18 cellular contexts compared by ENCODE assay signal in genomic region chr3:116836286-116836685, GRCh38.
DNase-seq lines count a peak whose midpoint lies in the region; ATAC-seq and TF ChIP-seq lines count a peak whose summit lies in the region.
"Had no signal": no experiment of that assay in that cellular context is flagged by ENCODE, and none has a peak within 500 bp of the region (broad histone marks: within the 10 kb centered on the region; RNA-seq: fewer than 3 reads in every experiment).

No MANE protein-coding gene starts in this region.

- no peak overlapping the region for H3K4me3 ChIP-seq in fibroblast of lung (replicated peaks in 1 of 4; ENCODE audit: control extremely low read depth in 1 of 4, insufficient read depth in 1 of 4, low read depth in 3 of 4, low read length in 4 of 4)
- H3K4me3 ChIP-seq in skeletal muscle satellite cell (ENCODE audit: low read length): no peak overlapping the region

- no peaks in the 10 kb centered on the region for H3K79me2 ChIP-seq in fibroblast of lung (ENCODE audit: control insufficient read depth, insufficient read depth, low read length)

- H4K20me1 ChIP-seq in fibroblast of lung (ENCODE audit: control insufficient read depth, extremely low read depth, insufficient read depth, low read length): no peaks in the 10 kb centered on the region

- no peaks in the 10 kb centered on the region for H3K27me3 ChIP-seq in fibroblast of lung (ENCODE audit: control insufficient read depth, insufficient read depth, low read length)
- no peaks in the 10 kb centered on the region for H3K27me3 ChIP-seq in skeletal muscle satellite cell (ENCODE audit: control insufficient read depth, insufficient read depth, low read length)

- no peak overlapping the region for H3K9ac ChIP-seq in fibroblast of lung (ENCODE audit: insufficient read depth, low read length)
- H3K9ac ChIP-seq in skeletal muscle satellite cell (ENCODE audit: low read depth, low read length): no peak overlapping the region

- TF ChIP-seq CTCF in fibroblast of lung (conservative IDR thresholded peaks at IDR 0.05 in 1 of 2, IDR thresholded peaks at IDR 0.05 in 1 of 2; ENCODE audit: low read depth in 1 of 2, low read length in 2 of 2): no peak

- H2AFZ ChIP-seq in fibroblast of lung (ENCODE audit: low read length): no peak overlapping the region

- no peaks in the 10 kb centered on the region for H3K9me3 ChIP-seq in fibroblast of lung (ENCODE audit: control insufficient read depth, insufficient read depth, low read depth, low read length)
- H3K9me3 ChIP-seq in skeletal muscle satellite cell (replicated peaks; ENCODE audit: low read length): no peaks in the 10 kb centered on the region

- no peak overlapping the region for H3K4me2 ChIP-seq in fibroblast of lung (ENCODE audit: extremely low read depth, insufficient read depth, low read length)
- H3K4me2 ChIP-seq in skeletal muscle satellite cell (ENCODE audit: low read length): peak overlapping the region; percentile 24

- peak; percentile 87 for DNase-seq in HS-5 (ENCODE audit: low read depth)
- peak; percentile 47 to 54 for DNase-seq in fibroblast of lung (ENCODE audit: low read depth in 2 of 2)
- no peak for DNase-seq in OCI-M1 (lab: John Stamatoyannopoulos, UW)
- no peak for DNase-seq in iPS-NIHi11 (ENCODE audit: low spot score)
- DNase-seq: CD4-positive, CD25-positive, alpha-beta regulatory T cell; DMS53; HFFc6; KBM-7; NCI-H1436 treated with DMSO at 0.1 percent for 48 hours; NCI-H2081; NCI-H510A; NCI-H774 had no signal

- no peaks in the 10 kb centered on the region for H3K4me1 ChIP-seq in fibroblast of lung (ENCODE audit: control insufficient read depth, extremely low read depth, insufficient read depth, low read length)
- peaks cover 17% of the 10 kb centered on the region for H3K4me1 ChIP-seq in skeletal muscle satellite cell (ENCODE audit: control insufficient read depth, insufficient read depth, low read length)

- H3K27ac ChIP-seq in fibroblast of lung (ENCODE audit: insufficient read depth, low read length): no peak overlapping the region

- H3K36me3 ChIP-seq in fibroblast of lung (ENCODE audit: control insufficient read depth, insufficient read depth, low read length) (no peaks in the 10 kb centered on the region), skeletal muscle satellite cell (ENCODE audit: insufficient read depth, low read length) (no peaks in the 10 kb centered on the region)

- ATAC-seq in SK-N-SH treated with all-trans-retinoic acid at 6 μM for 48 hours: peak; percentile 91
- ATAC-seq in HG03571 (IDR thresholded peaks at IDR 0.05; ENCODE audit: unreplicated experiment): no peak
- ATAC-seq in HG03095 (IDR thresholded peaks at IDR 0.05; ENCODE audit: unreplicated experiment): no peak
- ATAC-seq: Panc1, Right ventricle myocardium inferior had no signal

TF ChIP-seq in SK-N-SH treated with all-trans-retinoic acid at 6 μM for 48 hours, 23 proteins besides CTCF, POLR2A, EP300 and RAD21 (continues in another document):
- no peak for TF ChIP-seq PPARA (CRISPR knock-in tag; IDR thresholded peaks at IDR 0.05; ENCODE audit: borderline replicate concordance)
- TF ChIP-seq ARNTL (CRISPR knock-in tag; IDR thresholded peaks at IDR 0.05; ENCODE audit: borderline replicate concordance, low read depth): no peak
- TF ChIP-seq POU6F1 (CRISPR knock-in tag; IDR thresholded peaks at IDR 0.05; ENCODE audit: borderline replicate concordance, low read depth): no peak
- TF ChIP-seq ISL1 (CRISPR knock-in tag; IDR thresholded peaks at IDR 0.05): peak; percentile 59
- no peak for TF ChIP-seq ZFP30 (CRISPR knock-in tag; IDR thresholded peaks at IDR 0.05)
- TF ChIP-seq ZC3H10 (CRISPR knock-in tag; IDR thresholded peaks at IDR 0.05): no peak
- no peak for TF ChIP-seq CSDC2 (CRISPR knock-in tag; IDR thresholded peaks at IDR 0.05)
- no peak for TF ChIP-seq ZNF565 (CRISPR knock-in tag; conservative IDR thresholded peaks at IDR 0.05; ENCODE audit: low read depth)
- TF ChIP-seq TOX (CRISPR knock-in tag; IDR thresholded peaks at IDR 0.05; ENCODE audit: borderline replicate concordance): 0 out of 2 replicates have a peak, but pooled peaks have one; percentile 10
- TF ChIP-seq BACH2 (CRISPR knock-in tag; IDR thresholded peaks at IDR 0.05; ENCODE audit: borderline replicate concordance): no peak
- no peak for TF ChIP-seq ESRRG (CRISPR knock-in tag; IDR thresholded peaks at IDR 0.05)
- no peak for TF ChIP-seq CSRNP3 (CRISPR knock-in tag; IDR thresholded peaks at IDR 0.05)
- no peak for TF ChIP-seq TSHZ2 (CRISPR knock-in tag; IDR thresholded peaks at IDR 0.05)
- TF ChIP-seq OSR1 (CRISPR knock-in tag; IDR thresholded peaks at IDR 0.05): no peak
- no peak for TF ChIP-seq PATZ1 (CRISPR knock-in tag; IDR thresholded peaks at IDR 0.05; ENCODE audit: borderline replicate concordance)
- TF ChIP-seq CREB5 (CRISPR knock-in tag; IDR thresholded peaks at IDR 0.05; ENCODE audit: low read depth): no peak

Comparison
In these comparisons a context has a peak if more than half of its experiments do, and no peak if none do; other contexts are left out.
1. DNase-seq: peak in HS-5 (single experiment) and fibroblast of lung (2 of 2); none in OCI-M1 (single experiment) and iPS-NIHi11 (single experiment).